Comparison of ENCODE assay signal across 8 cellular contexts in the genomic region with DNA sequence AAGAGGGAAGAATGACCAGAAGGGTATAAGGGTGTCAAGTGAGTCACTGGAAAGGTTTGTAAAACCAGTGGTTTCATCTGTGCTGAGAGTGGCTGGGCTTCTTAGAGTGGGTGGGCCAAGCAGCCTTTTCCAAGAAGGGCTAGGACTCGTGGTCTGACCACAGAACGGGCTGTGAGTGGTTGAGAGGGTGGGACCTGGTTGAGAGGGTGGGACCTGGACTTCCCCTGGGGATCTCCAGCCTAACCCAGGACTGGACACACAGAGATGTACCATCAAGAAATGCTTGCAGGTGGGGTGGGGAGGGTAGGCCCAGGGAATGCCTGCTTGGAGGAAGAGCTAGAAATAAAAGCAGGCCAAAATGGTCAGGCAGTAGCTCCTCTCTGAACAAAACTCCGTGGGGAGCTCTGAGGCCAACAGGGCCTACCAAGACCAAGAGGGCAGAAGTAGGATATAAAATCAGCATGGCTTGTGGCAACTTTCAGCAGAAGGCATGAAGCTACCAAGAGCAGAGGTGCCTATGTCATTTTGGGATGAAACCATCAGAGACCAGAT.
DNase-seq lines count a peak whose midpoint lies in the region; ATAC-seq and TF ChIP-seq lines count a peak whose summit lies in the region.

No MANE protein-coding gene starts in this region.

- H3K36me3 ChIP-seq in WERI-Rb-1 = no peaks in the 10 kb centered on the region

- H3K27ac ChIP-seq in WERI-Rb-1 = no peak overlapping the region

- no peak for TF ChIP-seq CTCF in WERI-Rb-1 (IDR thresholded peaks at IDR 0.05; ENCODE audit: low read depth, low read length)

- in situ Hi-C loops in Caki2 (cut with HindIII; ENCODE audit: low pct_unique_long_range_greater_than_20kb, low sequenced_read_pairs) = no loop called here
- in situ Hi-C loops in G401 (cut with HindIII; ENCODE audit: low sequenced_read_pairs) = no loop called here

- ATAC-seq in GM19463 (IDR thresholded peaks at IDR 0.05; ENCODE audit: unreplicated experiment) = peak; percentile 99
- ATAC-seq in HG03520 (IDR thresholded peaks at IDR 0.05; ENCODE audit: unreplicated experiment) = peak; percentile 85

- DNase-seq in Caki2 (ENCODE audit: low read depth) (peak; percentile 38), WERI-Rb-1 (no peak), G401 (ENCODE audit: low spot score) (no peak), pons (ENCODE audit: low spot score) (no peak)
- DNase-seq in activated T-cell treated with anti-CD3 and anti-CD28 coated beads, Interleukin-2, amount 50 U/mL, for 48 hours = peak; percentile 88 to 91
- DNase-seq in stimulated activated CD4-positive, alpha-beta T cell treated with anti-CD3 and anti-CD28 coated beads, Interleukin-12 subunit alpha, Interleukin-12 subunit beta, amount 100 ng/mL, for 48 hours (ENCODE audit: low read depth in 2 of 3, low spot score in 1 of 3) = peak; percentile 69 to 83 (median 79)

- H3K27me3 ChIP-seq in WERI-Rb-1 (ENCODE audit: insufficient read depth, low read depth, severe bottlenecking) = no peaks in the 10 kb centered on the region

- no peak overlapping the region for H3K4me3 ChIP-seq in WERI-Rb-1 (ENCODE audit: low read depth, low read length)

- no peaks in the 10 kb centered on the region for H3K9me3 ChIP-seq in WERI-Rb-1 (ENCODE audit: severe bottlenecking)

Comparison
In these comparisons a context has a peak if more than half of its experiments do, and no peak if none do; other contexts are left out.
1. DNase-seq: peak in Caki2 (single experiment), activated T-cell treated with anti-CD3 and anti-CD28 coated beads, Interleukin-2, amount 50 U/mL, for 48 hours (2 of 2) and stimulated activated CD4-positive, alpha-beta T cell treated with anti-CD3 and anti-CD28 coated beads, Interleukin-12 subunit alpha, Interleukin-12 subunit beta, amount 100 ng/mL, for 48 hours (3 of 3); none in WERI-Rb-1 (single experiment), G401 (single experiment) and pons (single experiment).